Comparison of ENCODE assay signal across 14 cellular contexts in genomic region chr15:68885070-68885469, GRCh38. TPM values are rescaled to one million over a fixed set of nuclear protein-coding genes. Genes with fewer than 3 reads are reported as not detected.
DNase-seq lines count a peak whose midpoint lies in the region; ATAC-seq and TF ChIP-seq lines count a peak whose summit lies in the region.
"Had no signal": no experiment of that assay in that cellular context is flagged by ENCODE, and none has a peak within 500 bp of the region (broad histone marks: within the 10 kb centered on the region; RNA-seq: fewer than 3 reads in every experiment).

No MANE protein-coding gene starts in this region.

- H3K9me3 Mint-ChIP-seq in activated CD4-positive, alpha-beta memory T cell treated with anti-CD3 and anti-CD28 coated beads for 36 hours, result no peaks in the 10 kb centered on the region
- H3K9me3 Mint-ChIP-seq: central memory CD8-positive, alpha-beta T cell had no signal

- no peaks in the 10 kb centered on the region for H3K79me2 ChIP-seq in GM23248 (ENCODE audit: insufficient read depth)

- no peaks in the 10 kb centered on the region for H3K36me3 Mint-ChIP-seq in activated CD4-positive, alpha-beta memory T cell treated with anti-CD3 and anti-CD28 coated beads for 36 hours

- DNase-seq in GM23248 (peak; percentile 67), RWPE1 (ENCODE audit: low spot score) (peak; percentile 62), fibroblast of peridontal ligament (ENCODE audit: extremely low read depth) (peak; percentile 84), sciatic nerve (ENCODE audit: low spot score) (no peak), NCI-H2171 treated with DMSO at 0.1 percent for 48 hours (lab: John Stamatoyannopoulos, UW) (no peak)
- no peak for DNase-seq in activated CD4-positive, alpha-beta memory T cell treated with anti-CD3 and anti-CD28 coated beads for 36 hours
- DNase-seq: esophagus squamous epithelium; NCI-H82; occipital lobe; stimulated activated naive CD4-positive, alpha-beta T cell treated with Interleukin-2 at 50 U/mL for 16 hours had no signal

- H3K9me2 ChIP-seq in GM23248 (ENCODE audit: insufficient read depth), result no peaks in the 10 kb centered on the region

- peak; percentile 28 for ATAC-seq in sciatic nerve
- ATAC-seq in GM18867 (IDR thresholded peaks at IDR 0.05; ENCODE audit: unreplicated experiment), result no peak
- ATAC-seq: activated CD4-positive, CD25-positive, alpha-beta regulatory T cell treated with anti-CD3 and anti-CD28 coated beads, Interleukin-2, amount 50 U/mL, for 24 hours had no signal

- peaks cover 10% of the 10 kb centered on the region for H3K4me1 ChIP-seq in GM23248 (ENCODE audit: insufficient read depth)

- in situ Hi-C loops in GM23248 (cut with MboI), result no loop called here

- H3K27me3 ChIP-seq in GM23248 (replicated peaks; ENCODE audit: insufficient read depth), result peaks cover 5% of the 10 kb centered on the region; the same call in 1 of the 2 replicates
- H3K27me3 ChIP-seq: esophagus squamous epithelium had no signal

- no peak for TF ChIP-seq CTCF in RWPE1 (conservative IDR thresholded peaks at IDR 0.05; ENCODE audit: low read depth)

- CTCF ChIA-PET in RWPE1 (lab: Yijun Ruan, JAX), result interaction anchor here (1.1 kb wide), 1 partner anchor 40 kb away, joined by 3 read pairs; no protein-coding TSS in a partner anchor
- CTCF ChIA-PET in activated CD4-positive, alpha-beta memory T cell treated with anti-CD3 and anti-CD28 coated beads for 36 hours (lab: Charles Lee), result interaction anchor here (1.2 to 1.7 kb wide), 2 partner anchors 10 to 210 kb away, joined by 4 to 9 read pairs; no protein-coding TSS in a partner anchor

- intact Hi-C loops in sciatic nerve (cut with DNase I), result no loop called here
- intact Hi-C loops in activated CD4-positive, alpha-beta memory T cell treated with anti-CD3 and anti-CD28 coated beads for 36 hours (cut with micrococcal nuclease), result no loop called here

- H3K4me1 Mint-ChIP-seq in activated CD4-positive, alpha-beta memory T cell treated with anti-CD3 and anti-CD28 coated beads for 36 hours (ENCODE audit: low read depth), result peaks cover 2% of the 10 kb centered on the region

- H3K27me3 Mint-ChIP-seq in activated CD4-positive, alpha-beta memory T cell treated with anti-CD3 and anti-CD28 coated beads for 36 hours, result peaks cover 5% of the 10 kb centered on the region

- POLR2A ChIA-PET in RWPE1 (lab: Yijun Ruan, JAX; ENCODE audit: low non-redundant PET), result no interaction called here
- POLR2A ChIA-PET in activated CD4-positive, alpha-beta memory T cell treated with anti-CD3 and anti-CD28 coated beads for 36 hours (lab: Charles Lee), result interaction anchor here (0.5 kb wide), 1 partner anchor 104 kb away, joined by 3 read pairs; no protein-coding TSS in a partner anchor

- no peak overlapping the region for H3K4me3 Mint-ChIP-seq in activated CD4-positive, alpha-beta memory T cell treated with anti-CD3 and anti-CD28 coated beads for 36 hours
- H3K4me3 Mint-ChIP-seq: central memory CD8-positive, alpha-beta T cell had no signal

- H3K9me3 ChIP-seq in GM23248 (ENCODE audit: low read depth), result no peaks in the 10 kb centered on the region
- H3K9me3 ChIP-seq: esophagus squamous epithelium had no signal

- no peaks in the 10 kb centered on the region for H4K20me1 ChIP-seq in GM23248 (ENCODE audit: insufficient read depth)

- no peak overlapping the region for H2AFZ ChIP-seq in GM23248

- 6 to 10% methylated on average over 6 of the region's 6 CpGs for WGBS in GM23248 (ENCODE audit: low coverage in 1 of 2, low lambda C conversion rate in 2 of 2, missing lambda C conversion rate in 2 of 2), 2 experiments

- H3K27ac Mint-ChIP-seq in activated CD4-positive, alpha-beta memory T cell treated with anti-CD3 and anti-CD28 coated beads for 36 hours, result no peak overlapping the region

- H3K27ac ChIP-seq in GM23248 (no peak overlapping the region), RWPE1 (no peak overlapping the region)
- H3K27ac ChIP-seq: esophagus squamous epithelium, HL-60 had no signal

- H3K9ac ChIP-seq in GM23248, result no peak overlapping the region

- peaks cover 7% of the 10 kb centered on the region; the same call in 1 of the 2 replicates for H3F3A ChIP-seq in GM23248 (ENCODE audit: insufficient read depth)

- no peaks in the 10 kb centered on the region for H3K36me3 ChIP-seq in GM23248 (ENCODE audit: low read depth)
- H3K36me3 ChIP-seq: esophagus squamous epithelium had no signal

- peak overlapping the region; percentile 4 for H3K4me2 ChIP-seq in GM23248 (ENCODE audit: unreplicated experiment)

- H3K4me3 ChIP-seq in GM23248, result no peak overlapping the region
- H3K4me3 ChIP-seq: esophagus squamous epithelium had no signal

RNA-seq across cellular contexts. Expression of gene SPESP1, which starts 45.3 kb away (rescaled TPM):
- total RNA-seq in GM23248 (2014; rRNA removed; shearing (Covaris generic)), result 0.51 and 3.4 TPM in 2 replicates
- 1.1 TPM in 2 replicates for polyA plus RNA-seq in GM23248 (2016; fragmentation: Nextera tagmentation; extraction: Ambion mirVana)
- 2.0 TPM for total RNA-seq in sciatic nerve
- 1 to 10 TPM; 1.5 TPM for total RNA-seq in activated CD4-positive, alpha-beta memory T cell treated with anti-CD3 and anti-CD28 coated beads for 36 hours

Comparison
In these comparisons a context has a peak if more than half of its experiments do, and no peak if none do; other contexts are left out.
1. DNase-seq: peak in GM23248 (single experiment), RWPE1 (single experiment) and fibroblast of peridontal ligament (single experiment); none in sciatic nerve (single experiment), NCI-H2171 treated with DMSO at 0.1 percent for 48 hours (single experiment) and activated CD4-positive, alpha-beta memory T cell treated with anti-CD3 and anti-CD28 coated beads for 36 hours (single experiment).